In genomic region chr20:62501801-62502495, GRCh38 we compare ENCODE assay signal across 8 cellular contexts. TPM values are rescaled to one million over a fixed set of nuclear protein-coding genes. Genes with fewer than 3 reads are reported as not detected.
A peak's percentile ranks its signal among the peaks of the same experiment; 100 is the strongest.
DNase-seq lines count a peak whose midpoint lies in the region; ATAC-seq and TF ChIP-seq lines count a peak whose summit lies in the region.

No MANE protein-coding gene starts in this region.

- peak overlapping the region; percentile 39 to 88 (median 84) for H3K27ac Mint-ChIP-seq in CD4-positive, CD25-positive, alpha-beta regulatory T cell
- peak overlapping the region; percentile 89 for H3K27ac Mint-ChIP-seq in activated T-cell treated with anti-CD3 and anti-CD28 coated beads, Interleukin-2, amount 50 U/mL, for 72 hours
- H3K27ac Mint-ChIP-seq in naive thymus-derived CD8-positive, alpha-beta T cell, result peak overlapping the region in 5 of 10 donors; percentile 35 to 69 (median 61)
- no peak overlapping the region for H3K27ac Mint-ChIP-seq in Caco-2 (ENCODE audit: unreplicated experiment)
- peak overlapping the region in 1 of 6 donors; percentile 71 for H3K27ac Mint-ChIP-seq in immature natural killer cell

- no peaks in the 10 kb centered on the region for H3K36me3 ChIP-seq in CD4-positive, CD25-positive, alpha-beta regulatory T cell (ENCODE audit: control insufficient read depth, insufficient read depth, low read length)
- no peaks in the 10 kb centered on the region for H3K36me3 ChIP-seq in Caco-2 (ENCODE audit: control insufficient read depth, insufficient read depth, low read length)
- no peaks in the 10 kb centered on the region for H3K36me3 ChIP-seq in right atrium auricular region

- H3K9me3 ChIP-seq in CD4-positive, CD25-positive, alpha-beta regulatory T cell (ENCODE audit: control insufficient read depth in 2 of 2, low read length in 2 of 2), result no peaks in the 10 kb centered on the region
- H3K9me3 ChIP-seq in Caco-2 (no peaks in the 10 kb centered on the region), right atrium auricular region (no peaks in the 10 kb centered on the region)

- ATAC-seq in CD4-positive, CD25-positive, alpha-beta regulatory T cell (ENCODE audit: low read depth in 2 of 2), result peak; percentile 70 to 78
- ATAC-seq in GM21529 (IDR thresholded peaks at IDR 0.05; ENCODE audit: unreplicated experiment), result peak; percentile 83
- ATAC-seq in activated T-cell treated with anti-CD3 and anti-CD28 coated beads, Interleukin-2, amount 50 U/mL, for 72 hours (replicated peaks in 1 of 2), result peak; percentile 96
- ATAC-seq in naive thymus-derived CD8-positive, alpha-beta T cell, result peak; percentile 76 to 87

- no peak overlapping the region for H3K4me3 ChIP-seq in CD4-positive, CD25-positive, alpha-beta regulatory T cell (ENCODE audit: low read depth, low read length)
- no peak overlapping the region for H3K4me3 ChIP-seq in Caco-2 (ENCODE audit: low read depth, low read length)
- H3K4me3 ChIP-seq in right atrium auricular region, result no peak overlapping the region

- intact Hi-C loops in Caco-2 (cut with micrococcal nuclease; ENCODE audit: unreplicated experiment), result loop anchor here (5.0 kb wide), 1 partner anchor 115 kb away; no protein-coding TSS in a partner anchor

- H3K4me1 ChIP-seq in CD4-positive, CD25-positive, alpha-beta regulatory T cell (ENCODE audit: control insufficient read depth, insufficient read depth, low read length, poor library complexity, severe bottlenecking), result peaks cover 17% of the 10 kb centered on the region
- H3K4me1 ChIP-seq in Caco-2 (peaks cover 2% of the 10 kb centered on the region; the same call in 1 of the 2 replicates), right atrium auricular region (peaks cover 0 to 10% of the 10 kb centered on the region in 2 donors)

- no peaks in the 10 kb centered on the region for H3K27me3 ChIP-seq in CD4-positive, CD25-positive, alpha-beta regulatory T cell (ENCODE audit: control insufficient read depth, insufficient read depth, low read length)
- H3K27me3 ChIP-seq in Caco-2 (replicated peaks; ENCODE audit: control insufficient read depth, insufficient read depth, low read length) (no peaks in the 10 kb centered on the region), right atrium auricular region (no peaks in the 10 kb centered on the region)

- peaks cover 0 to 31% (median 16%) of the 10 kb centered on the region in 4 donors for H3K4me1 Mint-ChIP-seq in CD4-positive, CD25-positive, alpha-beta regulatory T cell
- H3K4me1 Mint-ChIP-seq in activated T-cell treated with anti-CD3 and anti-CD28 coated beads, Interleukin-2, amount 50 U/mL, for 72 hours (ENCODE audit: low read depth), result peaks cover 40% of the 10 kb centered on the region
- peaks cover 7 to 18% (median 14%) of the 10 kb centered on the region in 4 donors for H3K4me1 Mint-ChIP-seq in naive thymus-derived CD8-positive, alpha-beta T cell
- H3K4me1 Mint-ChIP-seq in Caco-2 (ENCODE audit: low read depth, unreplicated experiment), result no peaks in the 10 kb centered on the region
- peaks cover 7 to 9% of the 10 kb centered on the region in 2 donors for H3K4me1 Mint-ChIP-seq in immature natural killer cell

- H3K27ac ChIP-seq in CD4-positive, CD25-positive, alpha-beta regulatory T cell (ENCODE audit: insufficient read depth, low read length, poor library complexity, severe bottlenecking), result peak overlapping the region; percentile 56
- H3K27ac ChIP-seq in right atrium auricular region, result no peak overlapping the region

- H3K9me3 Mint-ChIP-seq in CD4-positive, CD25-positive, alpha-beta regulatory T cell, result no peaks in the 10 kb centered on the region
- H3K9me3 Mint-ChIP-seq in activated T-cell treated with anti-CD3 and anti-CD28 coated beads, Interleukin-2, amount 50 U/mL, for 72 hours, result peaks cover 4 to 5% of the 10 kb centered on the region in 2 donors
- peaks cover 0 to 10% (median 0%) of the 10 kb centered on the region in 9 donors for H3K9me3 Mint-ChIP-seq in naive thymus-derived CD8-positive, alpha-beta T cell
- peaks cover 23% of the 10 kb centered on the region for H3K9me3 Mint-ChIP-seq in Caco-2 (ENCODE audit: unreplicated experiment)
- H3K9me3 Mint-ChIP-seq in immature natural killer cell, result no peaks in the 10 kb centered on the region

- DNase-seq in CD4-positive, CD25-positive, alpha-beta regulatory T cell, result peak in 2 of 3 donors; percentile 32 to 60
- DNase-seq in MV-4-11 (lab: John Stamatoyannopoulos, UW) (peak; percentile 79), Caco-2 (no peak), immature natural killer cell (no peak), right atrium auricular region (ENCODE audit: low spot score) (no peak)
- peak; percentile 84 to 88 for DNase-seq in activated T-cell treated with anti-CD3 and anti-CD28 coated beads, Interleukin-2, amount 50 U/mL, for 72 hours
- DNase-seq in naive thymus-derived CD8-positive, alpha-beta T cell, result peak in 3 of 10 donors; percentile 7 to 36 (median 17)

- TF ChIP-seq CTCF in Caco-2 (IDR thresholded peaks at IDR 0.05; ENCODE audit: insufficient read depth in 1 of 2, low read depth in 1 of 2, low read length in 1 of 2, severe bottlenecking in 1 of 2, unreplicated experiment in 1 of 2) (no peak), right atrium auricular region (IDR thresholded peaks at IDR 0.05) (no peak)

- POLR2A ChIA-PET in naive thymus-derived CD8-positive, alpha-beta T cell (lab: Charles Lee), result interaction anchor here (1.4 kb wide), 1 partner anchor 150 kb away, joined by 3 read pairs; no protein-coding TSS in a partner anchor
- POLR2A ChIA-PET in Caco-2 (lab: Charles Lee), result no interaction called here

- H3K36me3 Mint-ChIP-seq in CD4-positive, CD25-positive, alpha-beta regulatory T cell, result no peaks in the 10 kb centered on the region
- H3K36me3 Mint-ChIP-seq in activated T-cell treated with anti-CD3 and anti-CD28 coated beads, Interleukin-2, amount 50 U/mL, for 72 hours (ENCODE audit: insufficient read depth in 2 of 2), result peaks cover 0 to 4% of the 10 kb centered on the region in 2 donors
- no peaks in the 10 kb centered on the region for H3K36me3 Mint-ChIP-seq in naive thymus-derived CD8-positive, alpha-beta T cell
- H3K36me3 Mint-ChIP-seq in Caco-2 (ENCODE audit: insufficient read depth, unreplicated experiment), result no peaks in the 10 kb centered on the region
- H3K36me3 Mint-ChIP-seq in immature natural killer cell, result no peaks in the 10 kb centered on the region

- no peak overlapping the region for H3K4me3 Mint-ChIP-seq in CD4-positive, CD25-positive, alpha-beta regulatory T cell
- peak overlapping the region; percentile 76 to 78 for H3K4me3 Mint-ChIP-seq in activated T-cell treated with anti-CD3 and anti-CD28 coated beads, Interleukin-2, amount 50 U/mL, for 72 hours
- H3K4me3 Mint-ChIP-seq in naive thymus-derived CD8-positive, alpha-beta T cell, result peak overlapping the region in 1 of 10 donors; percentile 33
- no peak overlapping the region for H3K4me3 Mint-ChIP-seq in Caco-2 (ENCODE audit: unreplicated experiment)
- no peak overlapping the region for H3K4me3 Mint-ChIP-seq in immature natural killer cell

- CTCF ChIA-PET in Caco-2 (lab: Charles Lee), result interaction anchor here (0.6 to 1.0 kb wide), 3 partner anchors 17 to 150 kb away, joined by 3 to 4 read pairs (median 3); no protein-coding TSS in a partner anchor

- BruUV-seq in Caco-2 (replicated peaks; lab: Mats Ljungman, UMichigan), result no TSS peak

- no peaks in the 10 kb centered on the region for H3K27me3 Mint-ChIP-seq in CD4-positive, CD25-positive, alpha-beta regulatory T cell
- no peaks in the 10 kb centered on the region for H3K27me3 Mint-ChIP-seq in activated T-cell treated with anti-CD3 and anti-CD28 coated beads, Interleukin-2, amount 50 U/mL, for 72 hours (ENCODE audit: low read depth)
- H3K27me3 Mint-ChIP-seq in naive thymus-derived CD8-positive, alpha-beta T cell, result peaks cover 0 to 3% (median 1%) of the 10 kb centered on the region in 5 donors
- H3K27me3 Mint-ChIP-seq in Caco-2 (ENCODE audit: insufficient read depth, unreplicated experiment) (no peaks in the 10 kb centered on the region), immature natural killer cell (ENCODE audit: low read depth in 3 of 3) (peaks cover 0 to 9% (median 1%) of the 10 kb centered on the region in 3 donors)

RNA-seq across cellular contexts. Expression of gene GATA5, which starts 26.2 kb away (rescaled TPM):
- not detected for total RNA-seq in CD4-positive, CD25-positive, alpha-beta regulatory T cell
- polyA plus RNA-seq in CD4-positive, CD25-positive, alpha-beta regulatory T cell, result not detected
- total RNA-seq in activated T-cell treated with anti-CD3 and anti-CD28 coated beads, Interleukin-2, amount 50 U/mL, for 72 hours, result not detected
- total RNA-seq in naive thymus-derived CD8-positive, alpha-beta T cell, result not detected
- not detected for polyA plus RNA-seq in naive thymus-derived CD8-positive, alpha-beta T cell
- 0.12 and 0.25 TPM in 2 replicates for total RNA-seq in Caco-2 (2022)
- polyA plus RNA-seq in immature natural killer cell, result not detected
- 1 to 10 TPM; 6.9 to 9.6 TPM for total RNA-seq in right atrium auricular region

Comparison
In these comparisons a context has a peak if more than half of its experiments do, and no peak if none do; other contexts are left out.
1. DNase-seq: peak in CD4-positive, CD25-positive, alpha-beta regulatory T cell (2 of 3), MV-4-11 (single experiment) and activated T-cell treated with anti-CD3 and anti-CD28 coated beads, Interleukin-2, amount 50 U/mL, for 72 hours (2 of 2); none in Caco-2 (0 of 2), immature natural killer cell (0 of 3) and right atrium auricular region (single experiment).
2. H3K4me3 Mint-ChIP-seq: peak in activated T-cell treated with anti-CD3 and anti-CD28 coated beads, Interleukin-2, amount 50 U/mL, for 72 hours (2 of 2); none in CD4-positive, CD25-positive, alpha-beta regulatory T cell (0 of 4), Caco-2 (single experiment) and immature natural killer cell (0 of 5).
3. Peak in every context shown above with its lines, with median percentiles within 50 percentile points of each other: ATAC-seq.